8 cellular contexts compared by ENCODE assay signal in the genomic region with DNA sequence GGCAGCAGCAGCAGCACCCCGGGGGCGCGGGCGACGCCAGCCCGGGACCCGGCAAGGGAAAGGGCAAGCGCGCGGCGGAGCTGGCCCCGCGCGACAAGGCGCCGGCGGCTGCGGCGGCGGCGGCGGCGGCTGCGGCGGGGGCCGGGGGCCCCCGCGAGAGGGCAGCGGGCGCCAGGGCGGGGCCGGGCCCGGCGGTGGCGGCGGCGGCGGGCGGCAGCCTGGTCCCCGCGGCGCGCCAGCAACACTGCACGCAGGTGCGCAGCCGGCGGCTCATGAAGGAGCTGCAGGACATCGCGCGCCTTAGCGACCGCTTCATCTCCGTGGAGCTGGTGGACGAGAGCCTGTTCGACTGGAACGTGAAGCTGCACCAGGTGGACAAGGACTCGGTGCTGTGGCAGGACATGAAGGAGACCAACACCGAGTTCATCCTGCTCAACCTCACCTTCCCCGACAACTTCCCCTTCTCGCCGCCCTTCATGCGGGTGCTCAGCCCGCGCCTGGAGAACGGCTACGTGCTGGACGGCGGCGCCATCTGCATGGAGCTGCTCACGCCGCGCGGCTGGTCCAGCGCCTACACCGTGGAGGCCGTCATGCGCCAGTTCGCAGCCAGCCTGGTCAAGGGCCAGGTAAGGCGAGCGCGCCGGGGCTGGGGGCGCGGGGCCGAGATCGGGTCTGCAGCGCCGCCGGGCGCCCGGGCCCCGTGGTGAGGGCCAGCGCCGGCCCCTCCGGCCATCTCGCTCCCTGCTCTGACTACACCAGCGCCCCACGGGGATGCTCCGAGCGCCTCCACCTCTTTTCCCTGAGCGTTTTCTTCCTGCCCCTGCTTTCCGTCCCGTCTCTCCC. TPM values are rescaled to one million over a fixed set of nuclear protein-coding genes. Genes with fewer than 3 reads are reported as not detected.
DNase-seq lines count a peak whose midpoint lies in the region; ATAC-seq, FAIRE-seq and TF ChIP-seq lines count a peak whose summit lies in the region.

A gene with protein sequence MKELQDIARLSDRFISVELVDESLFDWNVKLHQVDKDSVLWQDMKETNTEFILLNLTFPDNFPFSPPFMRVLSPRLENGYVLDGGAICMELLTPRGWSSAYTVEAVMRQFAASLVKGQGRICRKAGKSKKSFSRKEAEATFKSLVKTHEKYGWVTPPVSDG (plus strand): TSS at position 238 of the 843 bp plus-strand sequence. CDS start 35 bp downstream, at position 273.

- POLR2A ChIA-PET in activated CD4-positive, alpha-beta memory T cell treated with anti-CD3 and anti-CD28 coated beads for 36 hours (lab: Charles Lee), result no interaction called here

- CTCF ChIA-PET in activated CD4-positive, alpha-beta memory T cell treated with anti-CD3 and anti-CD28 coated beads for 36 hours (lab: Charles Lee), result no interaction called here

- ATAC-seq in HG03025 (IDR thresholded peaks at IDR 0.05; ENCODE audit: low FRiP score, unreplicated experiment) (peak; percentile 52), omental fat pad (ENCODE audit: low FRiP score) (peak; percentile 39), GM18858 (IDR thresholded peaks at IDR 0.05; ENCODE audit: unreplicated experiment) (no peak)

- H3K27ac Mint-ChIP-seq in activated CD4-positive, alpha-beta memory T cell treated with anti-CD3 and anti-CD28 coated beads for 36 hours, result no peak within 1 kb of the TSS

- TF ChIP-seq CTCF in omental fat pad (IDR thresholded peaks at IDR 0.05), result no peak

- peaks cover 46% of the 10 kb centered on the region for H3K27me3 Mint-ChIP-seq in activated CD4-positive, alpha-beta memory T cell treated with anti-CD3 and anti-CD28 coated beads for 36 hours

- H3K36me3 Mint-ChIP-seq in activated CD4-positive, alpha-beta memory T cell treated with anti-CD3 and anti-CD28 coated beads for 36 hours, result no peaks in the 10 kb centered on the region

- intact Hi-C loops in activated CD4-positive, alpha-beta memory T cell treated with anti-CD3 and anti-CD28 coated beads for 36 hours (cut with micrococcal nuclease), result no loop called here

- no peak for TF ChIP-seq POLR2A in GM12892 (IDR thresholded peaks at IDR 0.05; ENCODE audit: low read depth, low read length)

- peak within 1 kb of the TSS; percentile 54 for H3K4me3 Mint-ChIP-seq in activated CD4-positive, alpha-beta memory T cell treated with anti-CD3 and anti-CD28 coated beads for 36 hours

- peak; percentile 34 for DNase-seq in GM12892 (ENCODE audit: insufficient read length)
- DNase-seq in activated CD4-positive, alpha-beta memory T cell treated with anti-CD3 and anti-CD28 coated beads for 36 hours, result peak; percentile 15
- DNase-seq in foreskin melanocyte, result peak; percentile 5
- DNase-seq in omental fat pad (ENCODE audit: low spot score), result no peak
- no peak for DNase-seq in NCI-H526 treated with DMSO at 0.1 percent for 48 hours (lab: John Stamatoyannopoulos, UW)
- no peak for DNase-seq in mucosa of gallbladder (ENCODE audit: low spot score)

- H3K9me3 Mint-ChIP-seq in activated CD4-positive, alpha-beta memory T cell treated with anti-CD3 and anti-CD28 coated beads for 36 hours, result no peaks in the 10 kb centered on the region

- peaks cover 9% of the 10 kb centered on the region for H3K4me1 Mint-ChIP-seq in activated CD4-positive, alpha-beta memory T cell treated with anti-CD3 and anti-CD28 coated beads for 36 hours (ENCODE audit: low read depth)

- FAIRE-seq in GM12892 (lab: Jason Lieb, UNC), result no peak

RNA-seq across cellular contexts. Expression of the gene that starts here (rescaled TPM):
- polyA plus RNA-seq in GM12892 (2012; ENCODE audit: missing spikeins), result 0.15 TPM
- total RNA-seq in activated CD4-positive, alpha-beta memory T cell treated with anti-CD3 and anti-CD28 coated beads for 36 hours, result not detected
- total RNA-seq in omental fat pad (1 to 10 TPM in 2 of 4 donors, under 1 TPM in 2; 0.72 to 5.0 (median 2.4) TPM), mucosa of gallbladder (1.6 TPM)

Comparison
In these comparisons a context has a peak if more than half of its experiments do, and no peak if none do; other contexts are left out.
1. Peak in DNase-seq in activated CD4-positive, alpha-beta memory T cell treated with anti-CD3 and anti-CD28 coated beads for 36 hours; RNA of the gene not detected or under 1 TPM.
2. DNase-seq: peak in GM12892 (single experiment) and foreskin melanocyte (single experiment); none in omental fat pad (single experiment), NCI-H526 treated with DMSO at 0.1 percent for 48 hours (single experiment) and mucosa of gallbladder (single experiment).